Comparison of ENCODE assay signal across 8 cellular contexts in genomic region chr20:54680872-54681297, GRCh38.
DNase-seq lines count a peak whose midpoint lies in the region; ATAC-seq and TF ChIP-seq lines count a peak whose summit lies in the region.

No MANE protein-coding gene starts in this region.

- H3K4me1 ChIP-seq in NT2/D1 (ENCODE audit: insufficient read depth, insufficient read length): no peaks in the 10 kb centered on the region

- H3K27me3 ChIP-seq in NT2/D1 (ENCODE audit: insufficient read depth, insufficient read length): no peaks in the 10 kb centered on the region

- H3K9me3 ChIP-seq in NT2/D1 (ENCODE audit: insufficient read depth, low read length): no peaks in the 10 kb centered on the region

- peak; percentile 69 for TF ChIP-seq CTCF in choroid plexus epithelial cell (conservative IDR thresholded peaks at IDR 0.05; ENCODE audit: low read depth, low read length)

- no peaks in the 10 kb centered on the region for H3K36me3 ChIP-seq in NT2/D1 (ENCODE audit: insufficient read depth, insufficient read length, low read length)

- peak; percentile 21 for DNase-seq in COR-L47 (lab: John Stamatoyannopoulos, UW)
- DNase-seq in NT2/D1 (ENCODE audit: low read depth, low spot score): peak; percentile 44
- DNase-seq in choroid plexus epithelial cell (ENCODE audit: low read depth): peak; percentile 62
- DNase-seq in middle frontal gyrus (ENCODE audit: extremely low spot score, low spot score): peak; percentile 22

- ATAC-seq in GM19351 (IDR thresholded peaks at IDR 0.05; ENCODE audit: unreplicated experiment): peak; percentile 54
- no peak for ATAC-seq in HG02642 (IDR thresholded peaks at IDR 0.05; ENCODE audit: poor library complexity, unreplicated experiment)
- ATAC-seq in GM18861 (IDR thresholded peaks at IDR 0.05; ENCODE audit: unreplicated experiment): no peak
- no peak for ATAC-seq in GM21723 (IDR thresholded peaks at IDR 0.05; ENCODE audit: unreplicated experiment)

- H3K4me3 ChIP-seq in NT2/D1 (ENCODE audit: insufficient read length, low read depth) (no peak overlapping the region), choroid plexus epithelial cell (ENCODE audit: low read depth, low read length) (no peak overlapping the region)

- no peak overlapping the region for H3K9ac ChIP-seq in NT2/D1 (ENCODE audit: insufficient read length, low read depth)
